ENCODE assay signal across 16 cellular contexts in genomic region chr15:65793813-65794104, GRCh38.
DNase-seq lines count a peak whose midpoint lies in the region; ATAC-seq and TF ChIP-seq lines count a peak whose summit lies in the region.
"Had no signal": no experiment of that assay in that cellular context is flagged by ENCODE, and none has a peak within 500 bp of the region (broad histone marks: within the 10 kb centered on the region; RNA-seq: fewer than 3 reads in every experiment).

No MANE protein-coding gene starts in this region.

- H3K27me3 Mint-ChIP-seq in activated T-cell treated with anti-CD3 and anti-CD28 coated beads, Interleukin-2, amount 50 U/mL, for 24 hours: no peaks in the 10 kb centered on the region
- no peaks in the 10 kb centered on the region for H3K27me3 Mint-ChIP-seq in activated naive CD8-positive, alpha-beta T cell treated with anti-CD3 and anti-CD28 coated beads, Interleukin-2, amount 50 U/mL, for 24 hours

- H3K4me1 ChIP-seq in KMS-11 (ENCODE audit: low read depth, poor library complexity, severe bottlenecking) (peaks cover 70% of the 10 kb centered on the region), neutrophil (ENCODE audit: control insufficient read depth in 1 of 2, insufficient read depth in 1 of 2, low read depth in 1 of 2, low read length in 1 of 2) (peaks cover 28 to 30% of the 10 kb centered on the region in 2 experiments)

- H3K36me3 Mint-ChIP-seq in activated T-cell treated with anti-CD3 and anti-CD28 coated beads, Interleukin-2, amount 50 U/mL, for 24 hours (ENCODE audit: low read depth): peaks cover 20% of the 10 kb centered on the region
- H3K36me3 Mint-ChIP-seq in activated naive CD8-positive, alpha-beta T cell treated with anti-CD3 and anti-CD28 coated beads, Interleukin-2, amount 50 U/mL, for 24 hours (ENCODE audit: low read depth): peaks cover 13% of the 10 kb centered on the region

- ATAC-seq in activated naive CD8-positive, alpha-beta T cell treated with anti-CD3 and anti-CD28 coated beads, Interleukin-2, amount 50 U/mL, for 24 hours: no peak
- no peak for ATAC-seq in GM21423 (IDR thresholded peaks at IDR 0.05; ENCODE audit: unreplicated experiment)
- ATAC-seq: K562, SK-N-SH treated with all-trans-retinoic acid at 6 μM for 48 hours had no signal

- H3K36me3 ChIP-seq in KMS-11 (ENCODE audit: insufficient read depth): no peaks in the 10 kb centered on the region
- H3K36me3 ChIP-seq in neutrophil: no peaks in the 10 kb centered on the region

- no peaks in the 10 kb centered on the region for H3K9me3 ChIP-seq in neutrophil

- H3K27ac ChIP-seq in KMS-11 (peak overlapping the region; percentile 97), neutrophil (peak overlapping the region; percentile 94)

- peak overlapping the region; percentile 86; the same call in 1 of the 2 replicates for H3K4me2 ChIP-seq in KMS-11

- peaks cover 40% of the 10 kb centered on the region for H3K79me2 ChIP-seq in KMS-11 (ENCODE audit: insufficient read depth, low read depth)

- no peak overlapping the region; the same call in 1 of the 2 replicates for H3K9ac ChIP-seq in KMS-11

- H3K4me1 Mint-ChIP-seq in activated T-cell treated with anti-CD3 and anti-CD28 coated beads, Interleukin-2, amount 50 U/mL, for 24 hours (ENCODE audit: low read depth): peaks cover 65% of the 10 kb centered on the region
- peaks cover 69% of the 10 kb centered on the region for H3K4me1 Mint-ChIP-seq in activated naive CD8-positive, alpha-beta T cell treated with anti-CD3 and anti-CD28 coated beads, Interleukin-2, amount 50 U/mL, for 24 hours

- H2AFZ ChIP-seq in KMS-11 (ENCODE audit: low read depth): no peak overlapping the region

- no peaks in the 10 kb centered on the region for H4K20me1 ChIP-seq in KMS-11 (ENCODE audit: insufficient read depth)

- DNase-seq in activated T-cell treated with anti-CD3 and anti-CD28 coated beads, Interleukin-2, amount 50 U/mL, for 24 hours: no peak
- DNase-seq in activated T-cell treated with anti-CD3 and anti-CD28 coated beads for 4 hours (no peak), RPMI8226 (no peak), middle frontal gyrus (ENCODE audit: extremely low spot score, low spot score) (no peak)
- no peak for DNase-seq in activated naive CD8-positive, alpha-beta T cell treated with anti-CD3 and anti-CD28 coated beads, Interleukin-2, amount 50 U/mL, for 24 hours
- DNase-seq: Calu3; GF-D8; midbrain; NCI-H1105; NCI-H748 treated with DMSO at 0.1 percent for 48 hours; stimulated activated naive CD4-positive, alpha-beta T cell treated with Interleukin-2 at 50 U/mL for 16 hours had no signal

- TF ChIP-seq CTCF in KMS-11 (conservative IDR thresholded peaks at IDR 0.05; ENCODE audit: low read depth, low read length): no peak
- TF ChIP-seq CTCF in neutrophil (IDR thresholded peaks at IDR 0.05): no peak

- no peak overlapping the region for H3K4me3 ChIP-seq in KMS-11 (IDR thresholded peaks at IDR 0.05; ENCODE audit: insufficient read depth, low read depth, low read length)
- H3K4me3 ChIP-seq in neutrophil (ENCODE audit: low read depth in 1 of 2, low read length in 1 of 2): no peak overlapping the region

- peak overlapping the region; percentile 51 for H3K4me3 Mint-ChIP-seq in activated T-cell treated with anti-CD3 and anti-CD28 coated beads, Interleukin-2, amount 50 U/mL, for 24 hours
- peak overlapping the region; percentile 63 for H3K4me3 Mint-ChIP-seq in activated naive CD8-positive, alpha-beta T cell treated with anti-CD3 and anti-CD28 coated beads, Interleukin-2, amount 50 U/mL, for 24 hours

- H3K27me3 ChIP-seq in KMS-11 (ENCODE audit: insufficient read depth, low read depth) (no peaks in the 10 kb centered on the region), neutrophil (no peaks in the 10 kb centered on the region)

- H3K9me3 Mint-ChIP-seq in activated T-cell treated with anti-CD3 and anti-CD28 coated beads, Interleukin-2, amount 50 U/mL, for 24 hours: no peaks in the 10 kb centered on the region
- H3K9me3 Mint-ChIP-seq in activated naive CD8-positive, alpha-beta T cell treated with anti-CD3 and anti-CD28 coated beads, Interleukin-2, amount 50 U/mL, for 24 hours: no peaks in the 10 kb centered on the region

- H3K27ac Mint-ChIP-seq in activated T-cell treated with anti-CD3 and anti-CD28 coated beads, Interleukin-2, amount 50 U/mL, for 24 hours: peak overlapping the region; percentile 71
- H3K27ac Mint-ChIP-seq in activated naive CD8-positive, alpha-beta T cell treated with anti-CD3 and anti-CD28 coated beads, Interleukin-2, amount 50 U/mL, for 24 hours: peak overlapping the region; percentile 75
